ENCODE assay signal across 7 cellular contexts in the genomic region with DNA sequence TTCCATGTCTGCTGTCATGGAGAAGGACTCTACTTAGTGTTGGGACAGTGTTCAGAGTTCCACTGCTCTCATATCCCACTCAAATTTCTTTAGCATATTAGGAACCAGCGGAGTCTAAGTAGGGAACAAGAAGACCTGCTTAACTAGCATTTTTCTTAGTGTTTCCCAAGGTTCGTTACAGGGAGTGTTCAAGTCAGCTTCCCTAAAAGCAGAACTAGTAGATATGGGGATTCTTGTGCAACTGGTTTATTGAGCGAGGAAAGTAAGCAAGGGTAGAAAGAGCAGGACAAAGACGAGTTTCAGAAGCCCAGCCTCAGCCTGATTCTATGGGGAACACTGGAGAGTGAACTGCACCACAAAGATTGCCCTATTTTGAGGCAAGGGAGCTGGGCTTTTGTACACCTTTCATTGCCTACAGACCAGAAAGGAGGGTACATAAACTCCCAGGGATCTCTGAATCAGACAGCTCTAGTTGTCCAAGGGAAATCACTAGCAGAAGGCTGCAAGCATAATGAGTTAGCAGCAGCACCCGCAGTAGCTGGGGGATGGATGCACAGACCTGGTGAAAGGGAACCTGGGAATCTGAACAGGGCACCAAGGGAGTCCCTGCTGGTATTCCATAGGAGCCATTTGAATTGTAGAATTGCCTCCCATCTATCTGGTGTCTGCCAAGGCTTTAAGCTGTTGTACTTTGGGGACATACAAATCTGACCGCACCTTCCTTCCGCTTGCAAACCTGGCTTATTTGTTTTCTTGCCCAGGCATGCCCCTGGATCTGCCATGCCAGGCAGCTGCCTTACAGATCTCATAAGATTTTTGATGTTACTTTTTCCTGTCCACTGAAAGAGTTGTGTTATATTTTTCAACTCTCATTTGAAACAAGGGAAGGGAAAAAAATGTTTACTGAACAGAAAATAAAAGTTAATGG. TPM values are rescaled to one million over a fixed set of nuclear protein-coding genes. Genes with fewer than 3 reads are reported as not detected.
DNase-seq lines count a peak whose midpoint lies in the region; ATAC-seq and TF ChIP-seq lines count a peak whose summit lies in the region.

No MANE protein-coding gene starts in this region.

- no peaks in the 10 kb centered on the region for H3K36me3 ChIP-seq in HCT116 (ENCODE audit: control insufficient read depth in 1 of 2, insufficient read depth in 2 of 2, low read length in 2 of 2)
- no peaks in the 10 kb centered on the region for H3K36me3 ChIP-seq in body of pancreas (replicated peaks in 1 of 2; ENCODE audit: insufficient read depth in 1 of 2, low read depth in 2 of 2)
- peaks cover 7% of the 10 kb centered on the region for H3K36me3 ChIP-seq in neutrophil

- BruUV-seq in HCT116 (replicated peaks; lab: Mats Ljungman, UMichigan) = no TSS peak

- CTCF ChIA-PET in HCT116 (lab: Charles Lee) = no interaction called here

- peaks cover 4% of the 10 kb centered on the region; the same call in 1 of the 2 replicates for H4K20me1 ChIP-seq in HCT116 (ENCODE audit: insufficient read depth)

- no peak for DNase-seq in HCT116 (ENCODE audit: low read depth, low spot score)
- peak; percentile 32 for DNase-seq in NCI-H2196 treated with DMSO at 0.1 percent for 48 hours (lab: John Stamatoyannopoulos, UW; ENCODE audit: unreplicated experiment)
- DNase-seq in body of pancreas = peak in 1 of 4 donors; percentile 38
- no peak for DNase-seq in mucosa of gallbladder (ENCODE audit: low spot score)

- RAD21 ChIA-PET in HCT116 (lab: Charles Lee; ENCODE audit: low non-redundant PET in 1 of 2, low total read pairs in 2 of 2, uncharacterized antibody in 2 of 2, unreplicated experiment in 2 of 2) = no interaction called here

- POLR2A ChIA-PET in HCT116 (lab: Charles Lee) = interaction anchor here (0.6 kb wide), 1 partner anchor 254 kb away, joined by 3 read pairs; no protein-coding TSS in a partner anchor

- ATAC-seq in HCT116 = no peak; the same call in 1 of the 2 replicates
- no peak for ATAC-seq in body of pancreas
- no peak for ATAC-seq in HG03354 (IDR thresholded peaks at IDR 0.05; ENCODE audit: poor library complexity, severe bottlenecking, unreplicated experiment)
- no peak for ATAC-seq in HG03175 (IDR thresholded peaks at IDR 0.05; ENCODE audit: unreplicated experiment)

- H3K9me3 ChIP-seq in HCT116 (ENCODE audit: control insufficient read depth in 1 of 2, insufficient read depth in 1 of 2, low read depth in 1 of 2, low read length in 2 of 2) (no peaks in the 10 kb centered on the region), body of pancreas (no peaks in the 10 kb centered on the region), neutrophil (no peaks in the 10 kb centered on the region)

- TF ChIP-seq CTCF in HCT116 (IDR thresholded peaks at IDR 0.05 in 2 of 3, conservative IDR thresholded peaks at IDR 0.05 in 1 of 3; ENCODE audit: borderline replicate concordance in 1 of 3, insufficient read depth in 1 of 3, low read depth in 2 of 3, low read length in 2 of 3) (no peak), body of pancreas (IDR thresholded peaks at IDR 0.05) (no peak), neutrophil (IDR thresholded peaks at IDR 0.05) (no peak)

- H3K9me2 ChIP-seq in HCT116 (ENCODE audit: insufficient read depth) = no peaks in the 10 kb centered on the region

- H3K4me3 ChIP-seq in HCT116 (replicated peaks in 1 of 2; ENCODE audit: low read depth in 1 of 2, low read length in 2 of 2) = no peak overlapping the region
- H3K4me3 ChIP-seq in body of pancreas = no peak overlapping the region
- peak overlapping the region; percentile 42 to 57 for H3K4me3 ChIP-seq in neutrophil (ENCODE audit: low read depth in 1 of 2, low read length in 1 of 2)

- no peaks in the 10 kb centered on the region for H3K27me3 ChIP-seq in HCT116 (ENCODE audit: insufficient read depth, low read length)
- H3K27me3 ChIP-seq in body of pancreas = no peaks in the 10 kb centered on the region
- no peaks in the 10 kb centered on the region for H3K27me3 ChIP-seq in neutrophil

- H3K27ac ChIP-seq in HCT116 (ENCODE audit: low read depth, low read length) (0 out of 2 replicates have a peak overlapping the region, but pooled peaks have one; percentile 3), body of pancreas (peak overlapping the region; percentile 46 to 57 (median 54)), neutrophil (peak overlapping the region; percentile 90)

- no peak overlapping the region for H2AFZ ChIP-seq in HCT116 (ENCODE audit: low read depth, low read length, poor library complexity, severe bottlenecking)

- H3K9ac ChIP-seq in HCT116 (ENCODE audit: low read length) = no peak overlapping the region

- WGBS in body of pancreas, 2 donors = 55 to 58% methylated on average over 7 of the region's 7 CpGs

- TF ChIP-seq POLR2A in HCT116 (IDR thresholded peaks at IDR 0.05; ENCODE audit: borderline replicate concordance, extremely low read depth, insufficient read depth, insufficient read length) (no peak), body of pancreas (IDR thresholded peaks at IDR 0.05) (no peak)

- H3K79me2 ChIP-seq in HCT116 (ENCODE audit: insufficient read depth, low read length) = peaks cover 97% of the 10 kb centered on the region

- no peak for TF ChIP-seq RAD21 in HCT116 (IDR thresholded peaks at IDR 0.05; ENCODE audit: low read depth)

- peak overlapping the region; percentile 21; the same call in 1 of the 2 replicates for H3K4me2 ChIP-seq in HCT116 (ENCODE audit: low read length)

- H3K4me1 ChIP-seq in HCT116 (ENCODE audit: control insufficient read depth in 1 of 2, insufficient read depth in 2 of 2, low read length in 2 of 2) = peaks cover 21 to 64% of the 10 kb centered on the region in 2 experiments
- peaks cover 63% of the 10 kb centered on the region for H3K4me1 ChIP-seq in body of pancreas
- H3K4me1 ChIP-seq in neutrophil (ENCODE audit: control insufficient read depth in 1 of 2, insufficient read depth in 1 of 2, low read depth in 1 of 2, low read length in 1 of 2) = peaks cover 94 to 96% of the 10 kb centered on the region in 2 experiments

- intact Hi-C loops in HCT116 (cut with micrococcal nuclease) = no loop called here
- intact Hi-C loops in body of pancreas (cut with DNase I) = no loop called here

TF ChIP-seq in HCT116, 20 proteins besides CTCF, POLR2A, EP300 and RAD21:
- TF ChIP-seq POLR2AphosphoS5 (IDR thresholded peaks at IDR 0.05; ENCODE audit: low read depth, low read length) (no peak), ZFX (IDR thresholded peaks at IDR 0.05) (no peak), SP1 (IDR thresholded peaks at IDR 0.05; ENCODE audit: low read depth) (no peak), ZBTB33 (IDR thresholded peaks at IDR 0.05; ENCODE audit: extremely low read depth, insufficient replicate concordance, low read length) (no peak), SIN3A (IDR thresholded peaks at IDR 0.05; ENCODE audit: low read depth) (no peak), ZNF274 (IDR thresholded peaks at IDR 0.05; ENCODE audit: low read depth, low read length) (no peak), JUND (IDR thresholded peaks at IDR 0.05) (no peak), SRF (IDR thresholded peaks at IDR 0.05; ENCODE audit: low read depth) (no peak)
- TF ChIP-seq, protein P1, sequence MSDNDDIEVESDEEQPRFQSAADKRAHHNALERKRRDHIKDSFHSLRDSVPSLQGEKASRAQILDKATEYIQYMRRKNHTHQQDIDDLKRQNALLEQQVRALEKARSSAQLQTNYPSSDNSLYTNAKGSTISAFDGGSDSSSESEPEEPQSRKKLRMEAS (IDR thresholded peaks at IDR 0.05) = no peak
TF ChIP-seq in HCT116: peak in this region for 0.

RNA-seq across cellular contexts. Expression of gene CMTM7, which starts 15.1 kb away (rescaled TPM):
- total RNA-seq in HCT116 (2021; ENCODE audit: unreplicated experiment) (62.6 TPM), body of pancreas (10 to 100 TPM; 23.3 to 51.1 TPM), mucosa of gallbladder (19.3 TPM)
- polyA plus RNA-seq in HCT116 (2012) = 86.2 and 89.9 TPM in 2 replicates

Comparison
In these comparisons a context has a peak if more than half of its experiments do, and no peak if none do; other contexts are left out.
1. H3K27ac ChIP-seq: peak in every context shown above with its lines; median percentile 90 in neutrophil; 54 in body of pancreas; 3 in HCT116.
2. H3K4me3 ChIP-seq: peak in neutrophil (2 of 2); none in HCT116 (0 of 2) and body of pancreas (0 of 2).